Comparison of ENCODE assay signal across 19 cellular contexts in the genomic region with DNA sequence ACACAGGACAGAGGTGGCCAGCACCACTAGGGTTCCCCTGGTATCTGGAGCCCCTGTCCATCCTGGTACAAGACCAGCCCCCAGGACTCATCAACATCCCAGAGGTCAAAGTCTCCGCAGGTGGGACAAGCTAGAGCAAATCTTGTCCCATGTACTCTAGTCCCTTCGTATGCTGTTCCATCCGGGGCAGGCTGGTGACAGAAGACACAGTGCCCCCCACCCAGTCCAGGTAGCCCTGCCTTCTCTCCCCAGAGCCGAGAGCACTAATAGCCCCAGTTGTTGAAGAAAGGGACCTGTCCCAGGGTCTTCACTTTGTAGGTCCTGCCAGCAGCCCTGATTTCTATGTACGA. TPM values are rescaled to one million over a fixed set of nuclear protein-coding genes. Genes with fewer than 3 reads are reported as not detected.
DNase-seq lines count a peak whose midpoint lies in the region; ATAC-seq, FAIRE-seq and TF ChIP-seq lines count a peak whose summit lies in the region.
"Had no signal": no experiment of that assay in that cellular context is flagged by ENCODE, and none has a peak within 500 bp of the region (broad histone marks: within the 10 kb centered on the region; RNA-seq: fewer than 3 reads in every experiment).

No MANE protein-coding gene starts in this region.

- ATAC-seq in K562 (no peak), HepG2 (peak; percentile 6), sciatic nerve (peak; percentile 4), GM19324 (IDR thresholded peaks at IDR 0.05; ENCODE audit: low FRiP score, unreplicated experiment) (no peak)
- ATAC-seq: activated CD8-positive, alpha-beta memory T cell treated with anti-CD3 and anti-CD28 coated beads, Interleukin-2, amount 10 ng/mL, durations not matched to agents 7 days and 5 days had no signal

- FAIRE-seq in K562 (lab: Jason Lieb, UNC) = no peak
- FAIRE-seq in HepG2 (lab: Jason Lieb, UNC) = no peak

- TF ChIP-seq RAD21 in K562 (CRISPR knock-in tag; conservative IDR thresholded peaks at IDR 0.05 in 1 of 2, IDR thresholded peaks at IDR 0.05 in 1 of 2) (no peak), HepG2 (CRISPR knock-in tag; IDR thresholded peaks at IDR 0.05) (no peak)

- peaks cover 17 to 64% of the 10 kb centered on the region in 2 experiments; a peak in 4 of 5 replicates for H3K27me3 ChIP-seq in K562 (ENCODE audit: control insufficient read depth in 2 of 2, insufficient read depth in 2 of 2, low read length in 2 of 2)
- H3K27me3 ChIP-seq in HepG2 (ENCODE audit: control insufficient read depth in 1 of 2, insufficient read depth in 2 of 2, low read length in 2 of 2) = no peaks in the 10 kb centered on the region
- H3K27me3 ChIP-seq in vagina = no peaks in the 10 kb centered on the region

- TF ChIP-seq EP300 in K562 (IDR thresholded peaks at IDR 0.05; ENCODE audit: low read length) (no peak), HepG2 (IDR thresholded peaks at IDR 0.05; ENCODE audit: low read depth in 2 of 2, low read length in 2 of 2) (no peak), HepG2 (CRISPR knock-in tag; IDR thresholded peaks at IDR 0.05; ENCODE audit: borderline replicate concordance) (no peak)

- in situ Hi-C loops in K562 (cut with MboI) = no loop called here
- in situ Hi-C loops in HepG2 (cut with HindIII; ENCODE audit: extremely low pct_ligation_motif_present, low pct_unique_long_range_greater_than_20kb) = loop anchor here (10.0 kb wide), 1 partner anchor 197 kb away; no protein-coding TSS in a partner anchor

- H3K9me3 ChIP-seq in K562 (replicated peaks; ENCODE audit: control insufficient read depth, insufficient read depth, low read depth, low read length) (no peaks in the 10 kb centered on the region), HepG2 (ENCODE audit: low read length) (no peaks in the 10 kb centered on the region), vagina (no peaks in the 10 kb centered on the region)
- H3K9me3 ChIP-seq: body of pancreas had no signal

- H4K20me1 ChIP-seq in K562 (replicated peaks; ENCODE audit: control insufficient read depth, insufficient read depth, low read length) (no peaks in the 10 kb centered on the region), HepG2 (ENCODE audit: insufficient read depth, low read length) (no peaks in the 10 kb centered on the region)

- H3K27ac ChIP-seq in K562 (ENCODE audit: extremely low read depth, low read depth, low read length) (no peak overlapping the region), HepG2 (ENCODE audit: extremely low read length, insufficient read depth, low read length) (peak overlapping the region; percentile 53), vagina (peak overlapping the region; percentile 69)
- H3K27ac ChIP-seq: C4-2B had no signal

- H3K4me3 ChIP-seq in K562 (no peak overlapping the region), HepG2 (replicated peaks in 1 of 3; ENCODE audit: insufficient read depth in 1 of 3, low read depth in 2 of 3, low read length in 3 of 3) (peak overlapping the region in 1 of 3 experiments; percentile 30; a peak in 1 of 6 replicates), vagina (no peak overlapping the region)
- H3K4me3 ChIP-seq: body of pancreas, skin epidermis had no signal

- H3K4me1 ChIP-seq in K562 (replicated peaks in 1 of 2; ENCODE audit: control insufficient read depth in 2 of 2, insufficient read depth in 2 of 2, low read length in 2 of 2) (peaks cover 34 to 61% of the 10 kb centered on the region in 2 experiments), HepG2 (ENCODE audit: insufficient read depth, low read length) (peaks cover 100% of the 10 kb centered on the region), vagina (peaks cover 20% of the 10 kb centered on the region)

- BruUV-seq in K562 (replicated peaks; lab: Mats Ljungman, UMichigan) (no TSS peak), HepG2 (replicated peaks; lab: Mats Ljungman, UMichigan) (no TSS peak)

- peak overlapping the region in 1 of 2 experiments; percentile 21; a peak in 1 of 4 replicates for H3K9ac ChIP-seq in K562 (ENCODE audit: insufficient read depth in 1 of 2, low read depth in 2 of 2, low read length in 2 of 2)
- H3K9ac ChIP-seq in HepG2 (ENCODE audit: insufficient read depth, low read depth, low read length) = no peak overlapping the region

- peak overlapping the region; percentile 74; the same call in 1 of the 2 replicates for H2AFZ ChIP-seq in K562 (ENCODE audit: low read depth, low read length)
- no peak overlapping the region for H2AFZ ChIP-seq in HepG2 (ENCODE audit: low read length)

- H3K79me2 ChIP-seq in K562 (ENCODE audit: control insufficient read depth, insufficient read depth, low read length) = no peaks in the 10 kb centered on the region
- H3K79me2 ChIP-seq in HepG2 (ENCODE audit: insufficient read depth, low read length) = no peaks in the 10 kb centered on the region

- H3K36me3 ChIP-seq in K562 (ENCODE audit: control insufficient read depth, insufficient read depth, low read length) (no peaks in the 10 kb centered on the region), HepG2 (replicated peaks in 1 of 2; ENCODE audit: control insufficient read depth in 1 of 2, insufficient read depth in 2 of 2, low read length in 2 of 2) (no peaks in the 10 kb centered on the region), vagina (no peaks in the 10 kb centered on the region)

- CTCF ChIA-PET in K562 (lab: Yijun Ruan, JAX; ENCODE audit: low intra/inter-chr PET ratio) (no interaction called here), HepG2 (lab: Yijun Ruan, JAX; ENCODE audit: low intra/inter-chr PET ratio, low total read pairs) (interaction anchor here (1.1 to 1.9 kb wide), 5 partner anchors 12 to 628 kb away, joined by 3 to 14 read pairs (median 3); no protein-coding TSS in a partner anchor)

- DNase-seq in K562 (ENCODE audit: extremely low read depth in 1 of 4, low spot score in 3 of 4) (no peak), HepG2 (ENCODE audit: low spot score) (no peak), sciatic nerve (ENCODE audit: low spot score) (no peak), vagina (ENCODE audit: extremely low spot score in 2 of 2) (no peak), DMS 273 treated with DMSO at 0.1 percent for 48 hours (lab: John Stamatoyannopoulos, UW) (no peak), cerebellum (ENCODE audit: low spot score) (no peak)
- DNase-seq: activated CD4-positive, CD25-positive, alpha-beta regulatory T cell treated with anti-CD3 and anti-CD28 coated beads, Interleukin-2, amount 50 U/mL, for 72 hours; activated CD8-positive, alpha-beta memory T cell treated with anti-CD3 and anti-CD28 coated beads, Interleukin-2, amount 10 ng/mL, durations not matched to agents 7 days and 5 days; DMS79 treated with DMSO at 0.1 percent for 48 hours; effector CD8-positive, alpha-beta T cell; NCI-H2227 treated with DMSO at 0.1 percent for 48 hours; stimulated activated naive CD4-positive, alpha-beta T cell had no signal

- POLR2A ChIA-PET in K562 (lab: Yijun Ruan, JAX) (no interaction called here), HepG2 (lab: Yijun Ruan, JAX) (interaction anchor here (1.2 to 3.1 kb wide), 6 partner anchors 9 to 54 kb away, joined by 3 to 23 read pairs (median 12); partner anchors contain the start of gene PCK1)

- WGBS in K562 (ENCODE audit: insufficient coverage, low coverage, missing lambda C conversion rate) = 12% methylated on average over 5 of the region's 5 CpGs
- WGBS in HepG2 (ENCODE audit: low lambda C conversion rate) = 21% methylated on average over 5 of the region's 5 CpGs

- H3K4me2 ChIP-seq in K562 (ENCODE audit: insufficient read depth, low read length) = peak overlapping the region; percentile 55
- peak overlapping the region; percentile 57 for H3K4me2 ChIP-seq in HepG2 (ENCODE audit: low read depth, low read length)

- no peak for TF ChIP-seq CTCF in K562 (IDR thresholded peaks at IDR 0.05 in 2 of 3, conservative IDR thresholded peaks at IDR 0.05 in 1 of 3; ENCODE audit: insufficient read depth in 2 of 3, low read depth in 1 of 3, low read length in 3 of 3)
- no peak; the same call in 1 of the 2 replicates for TF ChIP-seq CTCF in HepG2 (CRISPR knock-in tag; IDR thresholded peaks at IDR 0.05)
- no peak for TF ChIP-seq CTCF in vagina (IDR thresholded peaks at IDR 0.05)

- no peaks in the 10 kb centered on the region for H3K9me1 ChIP-seq in K562 (ENCODE audit: control insufficient read depth, insufficient read depth, low read length)

- intact Hi-C loops in K562 (cut with micrococcal nuclease) = no loop called here
- intact Hi-C loops in HepG2 (cut with micrococcal nuclease; ENCODE audit: unreplicated experiment) = no loop called here
- intact Hi-C loops in sciatic nerve (cut with DNase I) = no loop called here
- intact Hi-C loops in vagina (cut with DNase I) = no loop called here

- TF ChIP-seq POLR2A in K562 (conservative IDR thresholded peaks at IDR 0.05) = no peak
- no peak for TF ChIP-seq POLR2A in HepG2 (IDR thresholded peaks at IDR 0.05; ENCODE audit: insufficient read depth in 1 of 2, low read depth in 2 of 2, low read length in 2 of 2)
- no peak for TF ChIP-seq POLR2A in vagina (IDR thresholded peaks at IDR 0.05)

RNA-seq across cellular contexts. Expression of gene PCK1, which starts 21.1 kb away (rescaled TPM):
- total RNA-seq in K562 (2011; cell fraction: chromatin; rRNA removed; ENCODE audit: low replicate concordance) = 0.70 and 2.3 TPM in 2 replicates
- total RNA-seq in K562 (2011; cell fraction: nucleolus; rRNA removed) = 0.92 and 1.3 TPM in 2 replicates
- total RNA-seq in K562 (2011; cell fraction: nucleoplasm; rRNA removed) = 0.38 and 1.2 TPM in 2 replicates
- total RNA-seq in K562 (2014; rRNA removed) = 0.05 and 0.16 TPM in 2 replicates
- total RNA-seq in K562 (2014; rRNA removed; fragmentation: Illumina TruSeq; extraction: Trizol) = 0.13 and 0.18 TPM in 2 replicates
- 0.29 and 0.30 TPM in 2 replicates for total RNA-seq in K562 (2015; rRNA removed; fragmentation: Illumina TruSeq; extraction: Trizol)
- 0.54 and 0.73 TPM in 2 replicates for total RNA-seq in K562 (2021)
- 0.09 and 0.15 TPM in 2 replicates for polyA plus RNA-seq in K562 (2011; rRNA removed)
- polyA plus RNA-seq in K562 (2011; cell fraction: cytosol; rRNA removed) = 0.04 and 0.48 TPM in 2 replicates
- polyA plus RNA-seq in K562 (2011; cell fraction: nucleus; rRNA removed) = 0.90 and 1.5 TPM in 2 replicates
- polyA plus RNA-seq in K562 (2012) = 0.14 and 0.21 TPM in 2 replicates
- 0.12 and 0.14 TPM in 2 replicates for polyA plus RNA-seq in K562 (2014; fragmentation: Illumina TruSeq; extraction: Trizol)
- under 1 TPM; 0.10 to 0.15 TPM for polyA plus RNA-seq in K562 (2014; fragmentation: Nextera tagmentation; extraction: Ambion mirVana)
- 0.12 and 0.46 TPM in 2 replicates for polyA plus RNA-seq in K562 (2014; rRNA removed)
- polyA minus RNA-seq in K562 (2011; rRNA and poly(A)+ RNA removed) = 0.72 and 1.2 TPM in 2 replicates
- 1.2 TPM in 1 of 2 replicates, not detected in the other for polyA minus RNA-seq in K562 (2011; cell fraction: cytosol; rRNA and poly(A)+ RNA removed)
- 0.67 and 1.1 TPM in 2 replicates for polyA minus RNA-seq in K562 (2011; cell fraction: nucleus; rRNA and poly(A)+ RNA removed)
- 5.4 and 12.6 TPM in 2 replicates for total RNA-seq in HepG2 (2016; rRNA removed; fragmentation: Illumina TruSeq; extraction: Trizol)
- 3.7 TPM in 2 replicates for total RNA-seq in HepG2 (2016; cell fraction: cytosol; rRNA removed; fragmentation: Illumina TruSeq; extraction: Trizol; ENCODE audit: low read depth)
- 5.2 and 15.5 TPM in 2 replicates for total RNA-seq in HepG2 (2016; cell fraction: insoluble cytoplasmic fraction; rRNA removed; fragmentation: Illumina TruSeq; extraction: Trizol)
- 3.3 and 3.9 TPM in 2 replicates for total RNA-seq in HepG2 (2016; cell fraction: membrane; rRNA removed; fragmentation: Illumina TruSeq; extraction: Trizol)
- 23.9 and 29.1 TPM in 2 replicates for total RNA-seq in HepG2 (2016; cell fraction: nucleus; rRNA removed; fragmentation: Illumina TruSeq; extraction: Trizol)
- polyA plus RNA-seq in HepG2 (2011; rRNA removed) = 6.5 and 19.5 TPM in 2 replicates
- 2.9 and 9.4 TPM in 2 replicates for polyA plus RNA-seq in HepG2 (2011; cell fraction: cytosol; rRNA removed)
- polyA plus RNA-seq in HepG2 (2011; cell fraction: nucleus; rRNA removed) = 21.5 and 61.9 TPM in 2 replicates
- polyA plus RNA-seq in HepG2 (2012) = 220 and 303 TPM in 2 replicates
- polyA plus RNA-seq in HepG2 (2016; cell fraction: cytosol; fragmentation: Illumina TruSeq; extraction: Trizol; ENCODE audit: low read depth) = 0.43 and 0.67 TPM in 2 replicates
- polyA plus RNA-seq in HepG2 (2016; cell fraction: insoluble cytoplasmic fraction; fragmentation: Illumina TruSeq; extraction: Trizol; ENCODE audit: low read depth) = 5.0 and 5.7 TPM in 2 replicates
- polyA plus RNA-seq in HepG2 (2016; cell fraction: membrane; fragmentation: Illumina TruSeq; extraction: Trizol; ENCODE audit: low read depth) = 0.71 and 0.72 TPM in 2 replicates
- polyA plus RNA-seq in HepG2 (2016; cell fraction: nucleus; fragmentation: Illumina TruSeq; extraction: Trizol; ENCODE audit: insufficient read depth, low read depth) = 17.4 and 17.7 TPM in 2 replicates
- polyA minus RNA-seq in HepG2 (2011; rRNA and poly(A)+ RNA removed; ENCODE audit: low replicate concordance) = 0.12 and 22.5 TPM in 2 replicates
- 7.7 and 23.7 TPM in 2 replicates for polyA minus RNA-seq in HepG2 (2011; cell fraction: cytosol; rRNA and poly(A)+ RNA removed)
- 39.8 and 149 TPM in 2 replicates for polyA minus RNA-seq in HepG2 (2011; cell fraction: nucleus; rRNA and poly(A)+ RNA removed)
- total RNA-seq in sciatic nerve = 5.3 TPM
- 13.0 TPM for total RNA-seq in vagina
- total RNA-seq in cerebellum = 0.73 TPM
- total RNA-seq: activated CD8-positive, alpha-beta memory T cell treated with anti-CD3 and anti-CD28 coated beads, Interleukin-2, amount 10 ng/mL, durations not matched to agents 7 days and 5 days; neural crest cell had no signal

RNA-seq across cellular contexts. Expression of gene ZBP1, which starts 38.2 kb away (rescaled TPM):
- total RNA-seq in K562 (2011; cell fraction: chromatin; rRNA removed; ENCODE audit: low replicate concordance) = not detected in 2 replicates
- total RNA-seq in K562 (2011; cell fraction: nucleolus; rRNA removed) = not detected in 2 replicates
- total RNA-seq in K562 (2011; cell fraction: nucleoplasm; rRNA removed) = not detected in 2 replicates
- total RNA-seq in K562 (2014; rRNA removed) (not detected in 2 replicates), K562 (2014; rRNA removed; fragmentation: Illumina TruSeq; extraction: Trizol) (not detected in 2 replicates), K562 (2015; rRNA removed; fragmentation: Illumina TruSeq; extraction: Trizol) (not detected in 2 replicates), K562 (2021) (not detected in 2 replicates), HepG2 (2016; rRNA removed; fragmentation: Illumina TruSeq; extraction: Trizol) (not detected in 2 replicates), sciatic nerve (0.49 TPM), vagina (0.74 TPM), cerebellum (0.09 TPM)
- polyA plus RNA-seq in K562 (2011; rRNA removed) (not detected in 2 replicates), K562 (2014; fragmentation: Illumina TruSeq; extraction: Trizol) (not detected in 2 replicates), K562 (2014; fragmentation: Nextera tagmentation; extraction: Ambion mirVana) (not detected), K562 (2014; rRNA removed) (not detected in 2 replicates), HepG2 (2011; rRNA removed) (not detected in 2 replicates)
- polyA plus RNA-seq in K562 (2011; cell fraction: cytosol; rRNA removed) = not detected in 2 replicates
- not detected in 2 replicates for polyA plus RNA-seq in K562 (2011; cell fraction: nucleus; rRNA removed)
- polyA plus RNA-seq in K562 (2012) = not detected in 2 replicates
- not detected in 2 replicates for polyA minus RNA-seq in K562 (2011; rRNA and poly(A)+ RNA removed)
- polyA minus RNA-seq in K562 (2011; cell fraction: cytosol; rRNA and poly(A)+ RNA removed) = not detected in 2 replicates
- not detected in 2 replicates for polyA minus RNA-seq in K562 (2011; cell fraction: nucleus; rRNA and poly(A)+ RNA removed)
- not detected in 2 replicates for total RNA-seq in HepG2 (2016; cell fraction: cytosol; rRNA removed; fragmentation: Illumina TruSeq; extraction: Trizol; ENCODE audit: low read depth)
- not detected in 2 replicates for total RNA-seq in HepG2 (2016; cell fraction: insoluble cytoplasmic fraction; rRNA removed; fragmentation: Illumina TruSeq; extraction: Trizol)
- total RNA-seq in HepG2 (2016; cell fraction: membrane; rRNA removed; fragmentation: Illumina TruSeq; extraction: Trizol) = not detected in 2 replicates
- total RNA-seq in HepG2 (2016; cell fraction: nucleus; rRNA removed; fragmentation: Illumina TruSeq; extraction: Trizol) = not detected in 2 replicates
- not detected in 2 replicates for polyA plus RNA-seq in HepG2 (2011; cell fraction: cytosol; rRNA removed)
- not detected in 2 replicates for polyA plus RNA-seq in HepG2 (2011; cell fraction: nucleus; rRNA removed)
- polyA plus RNA-seq in HepG2 (2012) = not detected in 2 replicates
- polyA plus RNA-seq in HepG2 (2016; cell fraction: cytosol; fragmentation: Illumina TruSeq; extraction: Trizol; ENCODE audit: low read depth) = not detected in 2 replicates
- polyA plus RNA-seq in HepG2 (2016; cell fraction: insoluble cytoplasmic fraction; fragmentation: Illumina TruSeq; extraction: Trizol; ENCODE audit: low read depth) = not detected in 2 replicates
- not detected in 2 replicates for polyA plus RNA-seq in HepG2 (2016; cell fraction: membrane; fragmentation: Illumina TruSeq; extraction: Trizol; ENCODE audit: low read depth)
- polyA plus RNA-seq in HepG2 (2016; cell fraction: nucleus; fragmentation: Illumina TruSeq; extraction: Trizol; ENCODE audit: insufficient read depth, low read depth) = not detected in 2 replicates
- polyA minus RNA-seq in HepG2 (2011; rRNA and poly(A)+ RNA removed; ENCODE audit: low replicate concordance) = not detected in 2 replicates
- not detected in 2 replicates for polyA minus RNA-seq in HepG2 (2011; cell fraction: cytosol; rRNA and poly(A)+ RNA removed)
- polyA minus RNA-seq in HepG2 (2011; cell fraction: nucleus; rRNA and poly(A)+ RNA removed) = not detected in 2 replicates
- total RNA-seq: neural crest cell, Right ventricle myocardium superior had no signal

RNA-seq across cellular contexts. Expression of gene CTCFL, which starts 57.1 kb away (rescaled TPM):
- total RNA-seq in K562 (2011; cell fraction: chromatin; rRNA removed; ENCODE audit: low replicate concordance) = 102 and 125 TPM in 2 replicates
- 77.5 and 83.4 TPM in 2 replicates for total RNA-seq in K562 (2011; cell fraction: nucleolus; rRNA removed)
- total RNA-seq in K562 (2011; cell fraction: nucleoplasm; rRNA removed) = 85.3 and 118 TPM in 2 replicates
- 120 and 126 TPM in 2 replicates for total RNA-seq in K562 (2014; rRNA removed)
- total RNA-seq in K562 (2014; rRNA removed; fragmentation: Illumina TruSeq; extraction: Trizol) = 111 and 112 TPM in 2 replicates
- total RNA-seq in K562 (2015; rRNA removed; fragmentation: Illumina TruSeq; extraction: Trizol) = 80.9 and 89.1 TPM in 2 replicates
- 122 and 124 TPM in 2 replicates for total RNA-seq in K562 (2021)
- polyA plus RNA-seq in K562 (2011; rRNA removed) = 188 and 206 TPM in 2 replicates
- 125 and 152 TPM in 2 replicates for polyA plus RNA-seq in K562 (2011; cell fraction: cytosol; rRNA removed)
- 92.0 and 115 TPM in 2 replicates for polyA plus RNA-seq in K562 (2011; cell fraction: nucleus; rRNA removed)
- 72.2 and 120 TPM in 2 replicates for polyA plus RNA-seq in K562 (2012)
- polyA plus RNA-seq in K562 (2014; fragmentation: Illumina TruSeq; extraction: Trizol) = 137 and 177 TPM in 2 replicates
- 10 to 100 TPM; 42.4 to 62.7 TPM for polyA plus RNA-seq in K562 (2014; fragmentation: Nextera tagmentation; extraction: Ambion mirVana)
- polyA plus RNA-seq in K562 (2014; rRNA removed) = 100 and 122 TPM in 2 replicates
- 265 and 279 TPM in 2 replicates for polyA minus RNA-seq in K562 (2011; rRNA and poly(A)+ RNA removed)
- polyA minus RNA-seq in K562 (2011; cell fraction: cytosol; rRNA and poly(A)+ RNA removed) = 117 and 124 TPM in 2 replicates
- polyA minus RNA-seq in K562 (2011; cell fraction: nucleus; rRNA and poly(A)+ RNA removed) = 39.4 and 86.3 TPM in 2 replicates
- total RNA-seq in HepG2 (2016; rRNA removed; fragmentation: Illumina TruSeq; extraction: Trizol) = not detected in 2 replicates
- total RNA-seq in HepG2 (2016; cell fraction: cytosol; rRNA removed; fragmentation: Illumina TruSeq; extraction: Trizol; ENCODE audit: low read depth) = not detected in 2 replicates
- not detected in 2 replicates for total RNA-seq in HepG2 (2016; cell fraction: insoluble cytoplasmic fraction; rRNA removed; fragmentation: Illumina TruSeq; extraction: Trizol)
- total RNA-seq in HepG2 (2016; cell fraction: membrane; rRNA removed; fragmentation: Illumina TruSeq; extraction: Trizol) = not detected in 2 replicates
- not detected in 2 replicates for total RNA-seq in HepG2 (2016; cell fraction: nucleus; rRNA removed; fragmentation: Illumina TruSeq; extraction: Trizol)
- 0.04 and 0.05 TPM in 2 replicates for polyA plus RNA-seq in HepG2 (2011; rRNA removed)
- polyA plus RNA-seq in HepG2 (2011; cell fraction: cytosol; rRNA removed) = 0.03 TPM in 1 of 2 replicates, not detected in the other
- polyA plus RNA-seq in HepG2 (2011; cell fraction: nucleus; rRNA removed) = not detected in 2 replicates
- polyA plus RNA-seq in HepG2 (2012) = 0.13 and 0.42 TPM in 2 replicates
- polyA plus RNA-seq in HepG2 (2016; cell fraction: cytosol; fragmentation: Illumina TruSeq; extraction: Trizol; ENCODE audit: low read depth) = not detected in 2 replicates
- not detected in 2 replicates for polyA plus RNA-seq in HepG2 (2016; cell fraction: insoluble cytoplasmic fraction; fragmentation: Illumina TruSeq; extraction: Trizol; ENCODE audit: low read depth)
- polyA plus RNA-seq in HepG2 (2016; cell fraction: membrane; fragmentation: Illumina TruSeq; extraction: Trizol; ENCODE audit: low read depth) = not detected in 2 replicates
- not detected in 2 replicates for polyA plus RNA-seq in HepG2 (2016; cell fraction: nucleus; fragmentation: Illumina TruSeq; extraction: Trizol; ENCODE audit: insufficient read depth, low read depth)
- polyA minus RNA-seq in HepG2 (2011; rRNA and poly(A)+ RNA removed; ENCODE audit: low replicate concordance) = 0.22 and 0.26 TPM in 2 replicates
- polyA minus RNA-seq in HepG2 (2011; cell fraction: cytosol; rRNA and poly(A)+ RNA removed) = not detected in 2 replicates
- not detected in 2 replicates for polyA minus RNA-seq in HepG2 (2011; cell fraction: nucleus; rRNA and poly(A)+ RNA removed)
- 0.27 TPM for total RNA-seq in sciatic nerve
- total RNA-seq in vagina = not detected
- not detected for total RNA-seq in cerebellum
- total RNA-seq: activated CD8-positive, alpha-beta memory T cell treated with anti-CD3 and anti-CD28 coated beads, Interleukin-2, amount 10 ng/mL, durations not matched to agents 7 days and 5 days; body of pancreas; lower leg skin; Right ventricle myocardium superior had no signal

Comparison
In these comparisons a context has a peak if more than half of its experiments do, and no peak if none do; other contexts are left out.
1. ATAC-seq: peak in HepG2 (single experiment) and sciatic nerve (single experiment); none in K562 (single experiment) and GM19324 (single experiment).
2. RNA of gene CTCFL, which starts 57.1 kb away (total RNA-seq): 77.5 to 126 TPM in K562; 0.27 TPM in sciatic nerve (single experiment), not detected in HepG2, not detected in vagina (single experiment) and not detected in cerebellum (single experiment); every median in the first group is over 10 times any median in the second.
3. Of the 241 proteins assayed by ChIP-seq in both HepG2 and K562: peak only in HepG2: SIN3A, ZBTB7A, ZKSCAN1 and ZNF232; only in K562: none; in both: none; in neither: 237.